Comparison of ENCODE assay signal across 8 cellular contexts in genomic region chr9:91426123-91426745, GRCh38. TPM values are rescaled to one million over a fixed set of nuclear protein-coding genes. Genes with fewer than 3 reads are reported as not detected.
DNase-seq lines count a peak whose midpoint lies in the region; ATAC-seq and TF ChIP-seq lines count a peak whose summit lies in the region.

No MANE protein-coding gene starts in this region.

- H3K9me2 ChIP-seq in PC-9 (ENCODE audit: insufficient read depth): no peaks in the 10 kb centered on the region

- H3K27me3 ChIP-seq in PC-9 (ENCODE audit: insufficient read depth, low read depth) (no peaks in the 10 kb centered on the region), parathyroid adenoma (ENCODE audit: control insufficient read depth, insufficient read depth, low read length) (no peaks in the 10 kb centered on the region)

- peaks cover 6 to 9% of the 10 kb centered on the region in 2 donors for H3K27me3 Mint-ChIP-seq in effector memory CD8-positive, alpha-beta T cell

- in situ Hi-C loops in GM13977 (cut with MboI; ENCODE audit: low pct_unique_long_range_greater_than_20kb, low sequenced_read_pairs, unreplicated experiment): loop anchor here (5.0 kb wide), 1 partner anchor 509 kb away; no protein-coding TSS in a partner anchor

- peak overlapping the region in 1 of 2 donors; percentile 96 for H3K27ac Mint-ChIP-seq in effector memory CD8-positive, alpha-beta T cell

- H3K9me3 ChIP-seq in PC-9 (ENCODE audit: insufficient read depth, low read depth) (no peaks in the 10 kb centered on the region), parathyroid adenoma (ENCODE audit: control insufficient read depth, low read length) (no peaks in the 10 kb centered on the region)

- peak; percentile 62 for DNase-seq in CD1c-positive myeloid dendritic cell (ENCODE audit: extremely low spot score)
- DNase-seq in GM13977 (ENCODE audit: low spot score): peak; percentile 66
- DNase-seq in PC-9: peak in 1 of 2 experiments; percentile 63
- no peak for DNase-seq in effector memory CD8-positive, alpha-beta T cell
- no peak for DNase-seq in amniotic stem cell (lab: John Stamatoyannopoulos, UW)

- peak overlapping the region; percentile 95 to 98 for H3K4me3 Mint-ChIP-seq in effector memory CD8-positive, alpha-beta T cell

- H4K20me1 ChIP-seq in PC-9 (ENCODE audit: insufficient read depth): no peaks in the 10 kb centered on the region

- TF ChIP-seq CTCF in GM13977 (IDR thresholded peaks at IDR 0.05; ENCODE audit: extremely low read depth, insufficient read depth, missing control alignments) (peak; percentile 56), PC-9 (conservative IDR thresholded peaks at IDR 0.05) (peak; percentile 66), parathyroid adenoma (IDR thresholded peaks at IDR 0.05) (peak; percentile 33)

- H3K36me3 Mint-ChIP-seq in effector memory CD8-positive, alpha-beta T cell (ENCODE audit: insufficient read depth): peaks cover 16% of the 10 kb centered on the region

- H3K4me1 ChIP-seq in PC-9 (replicated peaks; ENCODE audit: insufficient read depth) (peaks cover 23% of the 10 kb centered on the region), parathyroid adenoma (peaks cover 2% of the 10 kb centered on the region)

- H3F3A ChIP-seq in PC-9 (ENCODE audit: insufficient read depth, low read depth): peaks cover 25% of the 10 kb centered on the region

- BruUV-seq in PC-9 (replicated peaks; lab: Mats Ljungman, UMichigan): no TSS peak

- H3K79me2 ChIP-seq in PC-9 (ENCODE audit: low read depth): peaks cover 20% of the 10 kb centered on the region
- no peaks in the 10 kb centered on the region for H3K79me2 ChIP-seq in parathyroid adenoma

- no peak overlapping the region for H3K4me3 ChIP-seq in PC-9
- H3K4me3 ChIP-seq in parathyroid adenoma (ENCODE audit: low read depth, low read length): no peak overlapping the region

- ATAC-seq in effector memory CD8-positive, alpha-beta T cell (replicated peaks): no peak
- ATAC-seq in HG03097 (IDR thresholded peaks at IDR 0.05; ENCODE audit: low FRiP score, unreplicated experiment): no peak
- ATAC-seq in GM21423 (IDR thresholded peaks at IDR 0.05; ENCODE audit: unreplicated experiment): no peak

- POLR2A ChIA-PET in PC-9 (lab: Charles Lee; ENCODE audit: unreplicated experiment): interaction anchor here (0.5 to 0.6 kb wide), 2 partner anchors 159 to 461 kb away, joined by 6 to 7 read pairs; no protein-coding TSS in a partner anchor

- intact Hi-C loops in PC-9 (cut with micrococcal nuclease; ENCODE audit: unreplicated experiment): loop anchor here (1.0 to 2.0 kb wide), 3 partner anchors 233 to 511 kb away; no protein-coding TSS in a partner anchor

- H3K36me3 ChIP-seq in PC-9 (ENCODE audit: low read depth): no peaks in the 10 kb centered on the region
- H3K36me3 ChIP-seq in parathyroid adenoma (ENCODE audit: control insufficient read depth, insufficient read depth, low read length): no peaks in the 10 kb centered on the region

- no peak overlapping the region for H3K9ac ChIP-seq in parathyroid adenoma

- H3K4me2 ChIP-seq in PC-9 (no peak overlapping the region), parathyroid adenoma (ENCODE audit: low read length) (no peak overlapping the region)

- H3K9me3 Mint-ChIP-seq in effector memory CD8-positive, alpha-beta T cell: no peaks in the 10 kb centered on the region

- CTCF ChIA-PET in PC-9 (lab: Charles Lee): interaction anchor here (0.6 to 1.7 kb wide), 9 partner anchors 29 to 513 kb away, joined by 3 to 23 read pairs (median 4); no protein-coding TSS in a partner anchor

- H2AFZ ChIP-seq in PC-9 (no peak overlapping the region), parathyroid adenoma (no peak overlapping the region)

- no peak overlapping the region for H3K27ac ChIP-seq in PC-9
- no peak overlapping the region for H3K27ac ChIP-seq in parathyroid adenoma

- H3K4me1 Mint-ChIP-seq in effector memory CD8-positive, alpha-beta T cell (ENCODE audit: low read depth in 2 of 2): peaks cover 35 to 38% of the 10 kb centered on the region in 2 donors

RNA-seq across cellular contexts. Expression of gene NFIL3, which starts 2.6 kb away (rescaled TPM):
- 8.5 and 9.3 TPM in 2 replicates for total RNA-seq in PC-9 (2021)

Comparison
In these comparisons a context has a peak if more than half of its experiments do, and no peak if none do; other contexts are left out.
1. DNase-seq: peak in CD1c-positive myeloid dendritic cell (single experiment) and GM13977 (single experiment); none in effector memory CD8-positive, alpha-beta T cell (0 of 3) and amniotic stem cell (single experiment).
2. Peak in every context shown above with its lines, with median percentiles within 50 percentile points of each other: CTCF ChIP-seq.